In the genomic region with DNA sequence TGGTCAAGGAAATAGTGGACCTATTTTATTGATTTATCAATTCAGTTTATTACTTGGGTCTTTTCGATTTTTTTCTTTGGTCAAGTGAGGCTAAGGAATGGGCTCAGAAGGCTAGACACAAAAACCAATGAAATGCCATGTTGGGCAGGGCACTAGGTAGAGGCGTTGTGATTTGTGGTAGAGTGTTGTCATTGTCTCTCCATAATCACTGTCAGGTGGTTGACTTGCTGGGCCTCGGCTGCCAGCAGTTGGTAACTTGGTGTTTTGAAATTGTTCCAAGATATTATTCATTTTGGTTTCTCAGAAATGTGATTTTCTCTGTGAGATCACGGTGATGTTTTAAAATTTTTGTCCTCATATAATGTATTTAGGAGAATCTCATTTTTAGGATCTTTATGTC, we compare ENCODE assay signal across 1 cellular context.
TF ChIP-seq lines count a peak whose summit lies in the region.

No MANE protein-coding gene starts in this region.

TF ChIP-seq in SK-N-SH treated with all-trans-retinoic acid at 6 μM for 48 hours, 23 proteins besides CTCF, POLR2A, EP300 and RAD21 (continued from another document):
- TF ChIP-seq, protein P1, sequence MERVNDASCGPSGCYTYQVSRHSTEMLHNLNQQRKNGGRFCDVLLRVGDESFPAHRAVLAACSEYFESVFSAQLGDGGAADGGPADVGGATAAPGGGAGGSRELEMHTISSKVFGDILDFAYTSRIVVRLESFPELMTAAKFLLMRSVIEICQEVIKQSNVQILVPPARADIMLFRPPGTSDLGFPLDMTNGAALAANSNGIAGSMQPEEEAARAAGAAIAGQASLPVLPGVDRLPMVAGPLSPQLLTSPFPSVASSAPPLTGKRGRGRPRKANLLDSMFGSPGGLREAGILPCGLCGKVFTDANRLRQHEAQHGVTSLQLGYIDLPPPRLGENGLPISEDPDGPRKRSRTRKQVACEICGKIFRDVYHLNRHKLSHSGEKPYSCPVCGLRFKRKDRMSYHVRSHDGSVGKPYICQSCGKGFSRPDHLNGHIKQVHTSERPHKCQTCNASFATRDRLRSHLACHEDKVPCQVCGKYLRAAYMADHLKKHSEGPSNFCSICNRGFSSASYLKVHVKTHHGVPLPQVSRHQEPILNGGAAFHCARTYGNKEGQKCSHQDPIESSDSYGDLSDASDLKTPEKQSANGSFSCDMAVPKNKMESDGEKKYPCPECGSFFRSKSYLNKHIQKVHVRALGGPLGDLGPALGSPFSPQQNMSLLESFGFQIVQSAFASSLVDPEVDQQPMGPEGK (CRISPR knock-in tag; IDR thresholded peaks at IDR 0.05; ENCODE audit: borderline replicate concordance): no peak
- TF ChIP-seq, protein P2, sequence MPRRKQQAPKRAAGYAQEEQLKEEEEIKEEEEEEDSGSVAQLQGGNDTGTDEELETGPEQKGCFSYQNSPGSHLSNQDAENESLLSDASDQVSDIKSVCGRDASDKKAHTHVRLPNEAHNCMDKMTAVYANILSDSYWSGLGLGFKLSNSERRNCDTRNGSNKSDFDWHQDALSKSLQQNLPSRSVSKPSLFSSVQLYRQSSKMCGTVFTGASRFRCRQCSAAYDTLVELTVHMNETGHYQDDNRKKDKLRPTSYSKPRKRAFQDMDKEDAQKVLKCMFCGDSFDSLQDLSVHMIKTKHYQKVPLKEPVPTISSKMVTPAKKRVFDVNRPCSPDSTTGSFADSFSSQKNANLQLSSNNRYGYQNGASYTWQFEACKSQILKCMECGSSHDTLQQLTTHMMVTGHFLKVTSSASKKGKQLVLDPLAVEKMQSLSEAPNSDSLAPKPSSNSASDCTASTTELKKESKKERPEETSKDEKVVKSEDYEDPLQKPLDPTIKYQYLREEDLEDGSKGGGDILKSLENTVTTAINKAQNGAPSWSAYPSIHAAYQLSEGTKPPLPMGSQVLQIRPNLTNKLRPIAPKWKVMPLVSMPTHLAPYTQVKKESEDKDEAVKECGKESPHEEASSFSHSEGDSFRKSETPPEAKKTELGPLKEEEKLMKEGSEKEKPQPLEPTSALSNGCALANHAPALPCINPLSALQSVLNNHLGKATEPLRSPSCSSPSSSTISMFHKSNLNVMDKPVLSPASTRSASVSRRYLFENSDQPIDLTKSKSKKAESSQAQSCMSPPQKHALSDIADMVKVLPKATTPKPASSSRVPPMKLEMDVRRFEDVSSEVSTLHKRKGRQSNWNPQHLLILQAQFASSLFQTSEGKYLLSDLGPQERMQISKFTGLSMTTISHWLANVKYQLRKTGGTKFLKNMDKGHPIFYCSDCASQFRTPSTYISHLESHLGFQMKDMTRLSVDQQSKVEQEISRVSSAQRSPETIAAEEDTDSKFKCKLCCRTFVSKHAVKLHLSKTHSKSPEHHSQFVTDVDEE (CRISPR knock-in tag; IDR thresholded peaks at IDR 0.05): no peak
- TF ChIP-seq, protein P3, sequence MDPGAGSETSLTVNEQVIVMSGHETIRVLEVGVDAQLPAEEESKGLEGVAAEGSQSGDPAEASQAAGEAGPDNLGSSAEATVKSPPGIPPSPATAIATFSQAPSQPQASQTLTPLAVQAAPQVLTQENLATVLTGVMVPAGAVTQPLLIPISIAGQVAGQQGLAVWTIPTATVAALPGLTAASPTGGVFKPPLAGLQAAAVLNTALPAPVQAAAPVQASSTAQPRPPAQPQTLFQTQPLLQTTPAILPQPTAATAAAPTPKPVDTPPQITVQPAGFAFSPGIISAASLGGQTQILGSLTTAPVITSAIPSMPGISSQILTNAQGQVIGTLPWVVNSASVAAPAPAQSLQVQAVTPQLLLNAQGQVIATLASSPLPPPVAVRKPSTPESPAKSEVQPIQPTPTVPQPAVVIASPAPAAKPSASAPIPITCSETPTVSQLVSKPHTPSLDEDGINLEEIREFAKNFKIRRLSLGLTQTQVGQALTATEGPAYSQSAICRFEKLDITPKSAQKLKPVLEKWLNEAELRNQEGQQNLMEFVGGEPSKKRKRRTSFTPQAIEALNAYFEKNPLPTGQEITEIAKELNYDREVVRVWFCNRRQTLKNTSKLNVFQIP (CRISPR knock-in tag; IDR thresholded peaks at IDR 0.05; ENCODE audit: borderline replicate concordance, low read depth): no peak
- TF ChIP-seq ARNTL (CRISPR knock-in tag; IDR thresholded peaks at IDR 0.05; ENCODE audit: borderline replicate concordance, low read depth): no peak
- no peak for TF ChIP-seq OSR1 (CRISPR knock-in tag; IDR thresholded peaks at IDR 0.05)
- no peak for TF ChIP-seq ZFP30 (CRISPR knock-in tag; IDR thresholded peaks at IDR 0.05)
- TF ChIP-seq RARB (CRISPR knock-in tag; IDR thresholded peaks at IDR 0.05): no peak
- TF ChIP-seq ZNF565 (CRISPR knock-in tag; conservative IDR thresholded peaks at IDR 0.05; ENCODE audit: low read depth): no peak
- no peak for TF ChIP-seq SNAI2 (CRISPR knock-in tag; IDR thresholded peaks at IDR 0.05)
- TF ChIP-seq ESRRG (CRISPR knock-in tag; IDR thresholded peaks at IDR 0.05): no peak
- TF ChIP-seq ZNF8 (CRISPR knock-in tag; IDR thresholded peaks at IDR 0.05): no peak
- no peak for TF ChIP-seq CSDC2 (CRISPR knock-in tag; IDR thresholded peaks at IDR 0.05)
TF ChIP-seq in SK-N-SH treated with all-trans-retinoic acid at 6 μM for 48 hours: peak in this region for 0.
